28 cellular contexts compared by ENCODE assay signal in the genomic region with DNA sequence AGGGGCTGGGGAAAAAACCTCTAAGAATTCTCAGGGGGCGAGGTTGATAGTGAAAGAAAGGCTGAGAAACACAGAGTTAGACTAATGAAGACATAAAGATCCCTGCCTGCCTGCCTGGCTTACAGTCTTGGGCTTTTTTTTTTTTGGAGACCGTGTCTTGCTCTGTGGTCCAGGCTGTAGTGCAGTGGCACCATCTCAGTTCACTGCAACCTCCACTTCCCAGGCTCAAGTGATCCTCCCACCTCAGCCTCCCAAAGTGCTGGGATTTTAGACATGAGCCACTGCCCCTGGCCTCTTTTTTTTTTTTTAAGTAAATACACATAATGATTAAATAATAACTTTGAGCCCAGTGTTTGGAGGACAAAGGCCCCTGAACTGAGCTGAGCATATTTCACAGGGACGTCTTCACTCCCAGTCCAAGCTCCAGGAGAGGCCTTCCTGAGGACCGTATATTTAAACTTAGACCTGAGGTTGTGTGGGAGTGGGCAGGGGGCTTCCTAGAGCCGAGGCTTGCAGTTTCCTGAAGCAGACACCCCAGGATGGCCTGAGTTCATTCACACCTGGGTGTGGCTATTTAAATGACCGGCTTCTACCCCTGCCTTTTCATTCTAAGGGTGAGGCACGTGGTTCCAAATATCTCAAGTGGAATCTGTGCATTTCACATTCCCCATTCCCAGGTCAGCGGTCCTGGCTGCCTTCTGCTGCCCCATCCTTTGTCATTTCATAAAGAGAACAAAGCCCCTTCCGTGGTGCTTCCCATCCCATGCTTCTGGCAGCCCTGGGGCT. TPM values are rescaled to one million over a fixed set of nuclear protein-coding genes. Genes with fewer than 3 reads are reported as not detected.
"Had no signal": no experiment of that assay in that cellular context is flagged by ENCODE, and none has a peak within 500 bp of the region (broad histone marks: within the 10 kb centered on the region; RNA-seq: fewer than 3 reads in every experiment).

No MANE protein-coding gene starts in this region.

- H3K9me3 ChIP-seq: ascending aorta, body of pancreas, MG63 had no signal

- H3K36me3 ChIP-seq: ascending aorta, MG63 had no signal

- H3K9me3 Mint-ChIP-seq: activated B cell treated with CpG ODN at 0.5 μM for 24 hours; activated naive CD8-positive, alpha-beta T cell treated with anti-CD3 and anti-CD28 coated beads, Interleukin-2, amount 50 U/mL, for 24 hours; activated T-cell treated with anti-CD3 and anti-CD28 coated beads, Interleukin-2, amount 50 U/mL, for 4 hours had no signal

- H3K4me3 Mint-ChIP-seq: activated B cell treated with CpG ODN at 0.5 μM for 24 hours; activated CD4-positive, alpha-beta T cell treated with anti-CD3 and anti-CD28 coated beads, Interleukin-2, amount 10 ng/mL, durations not matched to agents 24 days and 14 days; activated naive CD8-positive, alpha-beta T cell treated with anti-CD3 and anti-CD28 coated beads, Interleukin-2, amount 50 U/mL, for 24 hours; activated T-cell treated with anti-CD3 and anti-CD28 coated beads, Interleukin-2, amount 50 U/mL, for 4 hours; T-helper 1 cell treated with Interleukin-12 subunit alpha and Interleukin-12 subunit beta and Interleukin-4 antibody, amounts not matched to agents 30 μg/mL and 1 μg/mL, for 36 hours had no signal

- H3K4me1 Mint-ChIP-seq: activated B cell treated with CpG ODN at 0.5 μM for 24 hours; activated CD4-positive, alpha-beta T cell treated with anti-CD3 and anti-CD28 coated beads, Interleukin-2, amount 10 ng/mL, durations not matched to agents 24 days and 14 days; activated naive CD8-positive, alpha-beta T cell treated with anti-CD3 and anti-CD28 coated beads, Interleukin-2, amount 50 U/mL, for 24 hours had no signal

- H3K4me3 ChIP-seq: ascending aorta, body of pancreas, MG63, PC-9 had no signal

- DNase-seq: activated B cell treated with CpG ODN at 0.5 μM for 24 hours; activated CD4-positive, alpha-beta T cell treated with anti-CD3 and anti-CD28 coated beads for 1 hour; activated CD4-positive, alpha-beta T cell treated with anti-CD3 and anti-CD28 coated beads, Interleukin-2, amount 10 ng/mL, durations not matched to agents 24 days and 14 days; activated CD4-positive, alpha-beta T cell treated with anti-CD3 and anti-CD28 coated beads, Interleukin-2, amount 50 U/mL, for 48 hours; activated effector memory CD4-positive, alpha-beta T cell treated with anti-CD3 and anti-CD28 coated beads, Interleukin-2, amount 50 U/mL, for 16 hours; activated naive CD4-positive, alpha-beta T cell treated with Interleukin-2 at 50 U/mL for 16 hours; activated naive CD8-positive, alpha-beta T cell treated with anti-CD3 and anti-CD28 coated beads, Interleukin-2, amount 50 U/mL, for 24 hours; activated T-cell treated with anti-CD3 and anti-CD28 coated beads, Interleukin-2, amount 50 U/mL, for 4 hours; amniotic stem cell; body of pancreas; MG63; MV-4-11; NCI-H1092 treated with DMSO at 0.1 percent for 48 hours; NCI-H1417 treated with DMSO at 0.1 percent for 48 hours; NCI-H1694 treated with DMSO at 0.1 percent for 48 hours; NCI-H2029 treated with DMSO at 0.1 percent for 48 hours; NCI-H345; NCI-H510A; NCI-H526 treated with DMSO at 0.1 percent for 48 hours; NCI-H82; NK-92 treated with Interleukin-12 subunit alpha and Interleukin-12 subunit beta, amount 100 ng/mL, for 24 hours; PC-9; SHP77 treated with DMSO at 0.1 percent for 48 hours had no signal

- H3K27ac ChIP-seq: ascending aorta, body of pancreas, PC-9 had no signal

- ATAC-seq: activated naive CD4-positive, alpha-beta T cell treated with anti-CD3 and anti-CD28 coated beads, Interleukin-2, amount 50 U/mL, for 72 hours; activated naive CD8-positive, alpha-beta T cell treated with anti-CD3 and anti-CD28 coated beads, Interleukin-2, amount 50 U/mL, for 24 hours; activated T-cell treated with anti-CD3 and anti-CD28 coated beads, Interleukin-2, amount 50 U/mL, for 4 hours; body of pancreas had no signal

- H3K27me3 ChIP-seq: ascending aorta, body of pancreas, MG63 had no signal

- H3K27ac Mint-ChIP-seq: activated B cell treated with CpG ODN at 0.5 μM for 24 hours; activated CD4-positive, alpha-beta T cell treated with anti-CD3 and anti-CD28 coated beads, Interleukin-2, amount 10 ng/mL, durations not matched to agents 24 days and 14 days; activated naive CD8-positive, alpha-beta T cell treated with anti-CD3 and anti-CD28 coated beads, Interleukin-2, amount 50 U/mL, for 24 hours; T-helper 1 cell treated with Interleukin-12 subunit alpha and Interleukin-12 subunit beta and Interleukin-4 antibody, amounts not matched to agents 30 μg/mL and 1 μg/mL, for 36 hours had no signal

RNA-seq across cellular contexts. Expression of gene CTRC, which starts 44.6 kb away (rescaled TPM):
- total RNA-seq: activated CD4-positive, alpha-beta T cell treated with anti-CD3 and anti-CD28 coated beads, Interleukin-2, amount 10 ng/mL, durations not matched to agents 24 days and 14 days; activated naive CD4-positive, alpha-beta T cell treated with anti-CD3 and anti-CD28 coated beads, Interleukin-2, amount 50 U/mL, for 72 hours; ascending aorta; bronchial epithelial cell; PC-9; SK-MEL-5 had no signal
